9 cellular contexts compared by ENCODE assay signal in genomic region chr6:45710304-45710821, GRCh38.
DNase-seq lines count a peak whose midpoint lies in the region; ATAC-seq, FAIRE-seq and TF ChIP-seq lines count a peak whose summit lies in the region.
"Had no signal": no experiment of that assay in that cellular context is flagged by ENCODE, and none has a peak within 500 bp of the region (broad histone marks: within the 10 kb centered on the region; RNA-seq: fewer than 3 reads in every experiment).

No MANE protein-coding gene starts in this region.

- peak overlapping the region in 1 of 2 experiments; percentile 26 for H3K4ac ChIP-seq in mesenchymal stem cell (ENCODE audit: low read depth in 1 of 2, low read length in 2 of 2)

- peak; percentile 52 to 54; a peak in 4 of 6 replicates for ATAC-seq in A549
- ATAC-seq in GM19372 (IDR thresholded peaks at IDR 0.05; ENCODE audit: low read depth, unreplicated experiment) = peak; percentile 71
- peak; percentile 72 for ATAC-seq in HG03342 (IDR thresholded peaks at IDR 0.05; ENCODE audit: unreplicated experiment)

- peak in 1 of 2 experiments; percentile 51; a peak in 2 of 5 replicates for TF ChIP-seq EP300 in A549 (IDR thresholded peaks at IDR 0.05)

- peak in 1 of 2 experiments; percentile 2 for DNase-seq in A549 (ENCODE audit: low read depth in 1 of 2, low spot score in 1 of 2)
- DNase-seq in activated CD4-positive, alpha-beta T cell treated with anti-CD3 and anti-CD28 coated beads, Interleukin-2, amount 50 U/mL, for 48 hours = peak; percentile 92 to 95
- peak; percentile 53 for DNase-seq in mesenchymal stem cell
- DNase-seq in kidney = no peak
- no peak for DNase-seq in posterior cingulate gyrus
- DNase-seq in NCI-H2107 treated with DMSO at 0.1 percent for 48 hours (lab: John Stamatoyannopoulos, UW; ENCODE audit: unreplicated experiment) = no peak

- no peak for TF ChIP-seq RAD21 in A549 (conservative IDR thresholded peaks at IDR 0.05 in 1 of 2, IDR thresholded peaks at IDR 0.05 in 1 of 2)

- H3K18ac ChIP-seq in mesenchymal stem cell (ENCODE audit: low read depth in 1 of 2, low read length in 2 of 2) = peak overlapping the region; percentile 16 to 31

- peak overlapping the region; percentile 46 for H4K8ac ChIP-seq in mesenchymal stem cell (ENCODE audit: low read length)

- H3K9me3 ChIP-seq in A549 (no peaks in the 10 kb centered on the region), mesenchymal stem cell (ENCODE audit: control insufficient read depth, low read length) (no peaks in the 10 kb centered on the region), kidney (ENCODE audit: control insufficient read depth in 1 of 2, low read length in 2 of 2) (no peaks in the 10 kb centered on the region)

- TF ChIP-seq POLR2A in A549 (IDR thresholded peaks at IDR 0.05; ENCODE audit: low read length) = no peak

- no peak for FAIRE-seq in A549 (lab: Jason Lieb, UNC)
- FAIRE-seq in kidney (lab: Jason Lieb, UNC) = no peak

- peak overlapping the region; percentile 57 for H4K91ac ChIP-seq in mesenchymal stem cell (ENCODE audit: low read length)

- intact Hi-C loops in kidney (cut with DNase I) = no loop called here
- intact Hi-C loops in posterior cingulate gyrus (cut with DNase I) = loop anchor here (5.0 to 10.0 kb wide), 2 partner anchors 286 to 1233 kb away; no protein-coding TSS in a partner anchor

- H3K14ac ChIP-seq in mesenchymal stem cell (ENCODE audit: low read length in 2 of 2) = no peak overlapping the region

- no peak overlapping the region for H3K23ac ChIP-seq in mesenchymal stem cell (ENCODE audit: low read length in 2 of 2)

- H3K4me3 ChIP-seq in A549 (no peak overlapping the region), mesenchymal stem cell (ENCODE audit: insufficient read depth in 1 of 2, low read depth in 1 of 2, low read length in 2 of 2) (no peak overlapping the region), kidney (ENCODE audit: low read length in 2 of 2) (no peak overlapping the region)
- H3K4me3 ChIP-seq: skin epidermis had no signal

- peak overlapping the region; percentile 28 for H2AK5ac ChIP-seq in mesenchymal stem cell (ENCODE audit: low read length, severe bottlenecking)

- no peak overlapping the region for H2BK5ac ChIP-seq in mesenchymal stem cell (ENCODE audit: low read depth, low read length, poor library complexity, severe bottlenecking)

- no peak overlapping the region for H2BK120ac ChIP-seq in mesenchymal stem cell (ENCODE audit: low read depth, low read length)

- no peaks in the 10 kb centered on the region for H3K27me3 ChIP-seq in mesenchymal stem cell (ENCODE audit: control insufficient read depth in 1 of 2, insufficient read depth in 1 of 2, low read length in 2 of 2)

- POLR2A ChIA-PET in A549 (lab: Yijun Ruan, JAX) = interaction anchor here (1.9 kb wide), 1 partner anchor 332 kb away, joined by 5 read pairs; the partner anchor contains the start of gene SUPT3H

- CTCF ChIA-PET in A549 (lab: Yijun Ruan, JAX) = interaction anchor here (0.7 to 2.0 kb wide), 2 partner anchors 289 to 1055 kb away, joined by 3 to 7 read pairs; no protein-coding TSS in a partner anchor

- H3K36me3 ChIP-seq in mesenchymal stem cell (ENCODE audit: control insufficient read depth in 1 of 2, insufficient read depth in 2 of 2, low read depth in 1 of 2, low read length in 2 of 2) (no peaks in the 10 kb centered on the region), kidney (ENCODE audit: control insufficient read depth in 1 of 2, insufficient read depth in 2 of 2, low read length in 2 of 2) (no peaks in the 10 kb centered on the region)

- H2AFZ ChIP-seq in mesenchymal stem cell (ENCODE audit: low read depth, low read length) = no peak overlapping the region

- peak overlapping the region in 1 of 2 experiments; percentile 79 for H2BK12ac ChIP-seq in mesenchymal stem cell (ENCODE audit: low read length in 2 of 2)

- peak overlapping the region; percentile 44 for H2BK15ac ChIP-seq in mesenchymal stem cell (ENCODE audit: low read depth, poor library complexity, severe bottlenecking)

- H3K27ac ChIP-seq in A549 (peak overlapping the region; percentile 48 to 76; a peak in 5 of 6 replicates), mesenchymal stem cell (ENCODE audit: low read length, poor library complexity, severe bottlenecking) (no peak overlapping the region), kidney (ENCODE audit: low read depth in 2 of 2, low read length in 2 of 2) (no peak overlapping the region)

- WGBS in A549 (ENCODE audit: missing lambda C conversion rate) = 24% methylated on average over 5 of the region's 5 CpGs
- 66% methylated on average over 5 of the region's 5 CpGs for WGBS in mesenchymal stem cell

- no peaks in the 10 kb centered on the region for H3K79me1 ChIP-seq in mesenchymal stem cell (replicated peaks; ENCODE audit: low read length, poor library complexity, severe bottlenecking)

- TF ChIP-seq CTCF in A549 (IDR thresholded peaks at IDR 0.05) = no peak
- TF ChIP-seq CTCF in kidney (IDR thresholded peaks at IDR 0.05; ENCODE audit: borderline replicate concordance, extremely low read depth, insufficient read depth) = no peak

- H3K4me2 ChIP-seq in A549 (peak overlapping the region; percentile 42), mesenchymal stem cell (ENCODE audit: low read length, poor library complexity, severe bottlenecking) (no peak overlapping the region)

- H3K4me1 ChIP-seq in A549 (peaks cover 20% of the 10 kb centered on the region), mesenchymal stem cell (ENCODE audit: control insufficient read depth, insufficient read depth, low read depth, low read length) (peaks cover 8% of the 10 kb centered on the region), kidney (ENCODE audit: control insufficient read depth in 1 of 2, insufficient read depth in 1 of 2, low read depth in 1 of 2, low read length in 2 of 2) (peaks cover 0 to 3% of the 10 kb centered on the region in 2 donors)

- H3K9ac ChIP-seq in mesenchymal stem cell (ENCODE audit: low read length) = no peak overlapping the region
- H3K9ac ChIP-seq in kidney (ENCODE audit: low read length in 2 of 2) = no peak overlapping the region

TF ChIP-seq in A549, 52 proteins besides CTCF, POLR2A, EP300 and RAD21:
- peak in 1 of 2 experiments; percentile 63; a peak in 2 of 4 replicates for TF ChIP-seq CEBPB (IDR thresholded peaks at IDR 0.05)
- no peak for TF ChIP-seq PBX3 (IDR thresholded peaks at IDR 0.05)
- TF ChIP-seq POLR2AphosphoS2 (conservative IDR thresholded peaks at IDR 0.05; ENCODE audit: low read length) = no peak
- no peak for TF ChIP-seq ZFP36 (IDR thresholded peaks at IDR 0.05; ENCODE audit: borderline replicate concordance, partially characterized antibody)
- no peak for TF ChIP-seq RNF2 (IDR thresholded peaks at IDR 0.05; ENCODE audit: borderline replicate concordance, low read depth)
- TF ChIP-seq CBX8 (IDR thresholded peaks at IDR 0.05) = no peak
- no peak for TF ChIP-seq NPAS2 (CRISPR knock-in tag; IDR thresholded peaks at IDR 0.05; ENCODE audit: borderline replicate concordance)
- TF ChIP-seq NR3C1 (IDR thresholded peaks at IDR 0.05) = no peak
- TF ChIP-seq FOSL2 (IDR thresholded peaks at IDR 0.05) = 0 out of 2 replicates have a peak, but pooled peaks have one; percentile 18
- TF ChIP-seq FOSL2 (CRISPR knock-in tag; IDR thresholded peaks at IDR 0.05) = peak; percentile 37; the same call in 1 of the 2 replicates
- TF ChIP-seq HOXB5 (CRISPR knock-in tag; IDR thresholded peaks at IDR 0.05) = no peak
- TF ChIP-seq MAX (IDR thresholded peaks at IDR 0.05) = no peak
- peak; percentile 32; the same call in 1 of the 2 replicates for TF ChIP-seq JUNB (IDR thresholded peaks at IDR 0.05)
- no peak for TF ChIP-seq HOXA7 (CRISPR knock-in tag; IDR thresholded peaks at IDR 0.05)
- TF ChIP-seq RCOR1 (IDR thresholded peaks at IDR 0.05; ENCODE audit: low read depth, low read length) = no peak
- TF ChIP-seq CBX2 (IDR thresholded peaks at IDR 0.05; ENCODE audit: borderline replicate concordance, low read depth) = no peak
- TF ChIP-seq RFX5 (IDR thresholded peaks at IDR 0.05) = no peak
- peak; percentile 35; the same call in 1 of the 2 replicates for TF ChIP-seq GATA3 (IDR thresholded peaks at IDR 0.05; ENCODE audit: borderline replicate concordance)

Comparison
In these comparisons a context has a peak if more than half of its experiments do, and no peak if none do; other contexts are left out.
1. DNase-seq: peak in activated CD4-positive, alpha-beta T cell treated with anti-CD3 and anti-CD28 coated beads, Interleukin-2, amount 50 U/mL, for 48 hours (2 of 2) and mesenchymal stem cell (single experiment); none in kidney (single experiment), posterior cingulate gyrus (0 of 10) and NCI-H2107 treated with DMSO at 0.1 percent for 48 hours (single experiment).
2. H3K27ac ChIP-seq: peak in A549 (2 of 2); none in mesenchymal stem cell (single experiment) and kidney (0 of 2).
3. Peak in every context shown above with its lines, with median percentiles within 50 percentile points of each other: ATAC-seq.